ENCODE assay signal across 1 cellular context in genomic region chr16:29804455-29805231, GRCh38.
TF ChIP-seq lines count a peak whose summit lies in the region.

No MANE protein-coding gene starts in this region.

TF ChIP-seq in endothelial cell of umbilical vein, 7 proteins besides CTCF, POLR2A, EP300 and RAD21:
- no peak for TF ChIP-seq GATA2 (IDR thresholded peaks at IDR 0.05; ENCODE audit: insufficient read depth, insufficient read length, low read depth, low read length)
- no peak for TF ChIP-seq MAX (IDR thresholded peaks at IDR 0.05; ENCODE audit: insufficient read depth, insufficient read length)
- TF ChIP-seq FOS (IDR thresholded peaks at IDR 0.05; ENCODE audit: borderline replicate concordance, insufficient read depth, low read length) = no peak
- no peak for TF ChIP-seq EZH2 (IDR thresholded peaks at IDR 0.05; ENCODE audit: borderline replicate concordance, low read depth, low read length, severe bottlenecking)
- TF ChIP-seq POLR2AphosphoS5 (IDR thresholded peaks at IDR 0.05; ENCODE audit: insufficient read depth, low read depth, low read length) = no peak
- no peak for TF ChIP-seq MYC (IDR thresholded peaks at IDR 0.05; ENCODE audit: low read depth, low read length)
- TF ChIP-seq JUN (IDR thresholded peaks at IDR 0.05; ENCODE audit: borderline replicate concordance, insufficient read depth, insufficient read length, low read depth) = no peak
TF ChIP-seq in endothelial cell of umbilical vein: peak in this region for 0.
